14 cellular contexts compared by ENCODE assay signal in the genomic region with DNA sequence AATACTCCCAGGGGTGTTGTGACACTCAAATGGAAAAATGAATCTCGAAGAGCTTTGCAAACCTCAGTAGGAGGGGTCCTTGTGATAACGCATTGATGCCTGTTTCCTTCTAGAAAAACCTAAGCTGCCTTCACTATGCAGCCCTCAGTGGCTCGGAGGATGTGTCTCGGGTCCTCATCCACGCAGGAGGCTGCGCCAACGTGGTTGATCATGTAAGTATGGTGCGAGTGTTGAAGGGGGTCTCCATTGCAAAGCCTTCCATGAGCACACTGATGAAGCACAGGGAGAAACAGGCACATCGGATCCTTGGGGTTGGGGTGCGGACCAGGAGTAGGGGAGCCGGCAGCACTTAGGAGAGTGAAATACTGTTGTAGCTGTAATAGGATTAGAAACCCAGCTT. TPM values are rescaled to one million over a fixed set of nuclear protein-coding genes. Genes with fewer than 3 reads are reported as not detected.
DNase-seq lines count a peak whose midpoint lies in the region; ATAC-seq and TF ChIP-seq lines count a peak whose summit lies in the region.
"Had no signal": no experiment of that assay in that cellular context is flagged by ENCODE, and none has a peak within 500 bp of the region (broad histone marks: within the 10 kb centered on the region; RNA-seq: fewer than 3 reads in every experiment).

No MANE protein-coding gene starts in this region.

- no peak for TF ChIP-seq CTCF in RWPE2 (IDR thresholded peaks at IDR 0.05; ENCODE audit: poor library complexity, severe bottlenecking)
- no peak for TF ChIP-seq CTCF in lower leg skin (IDR thresholded peaks at IDR 0.05)

- peaks cover 4% of the 10 kb centered on the region for H3K4me1 Mint-ChIP-seq in activated CD4-positive, alpha-beta T cell treated with anti-CD3 and anti-CD28 coated beads, Interleukin-2, amount 10 ng/mL, durations not matched to agents 24 days and 14 days

- peaks cover 4% of the 10 kb centered on the region for H3K4me1 ChIP-seq in RWPE2 (ENCODE audit: insufficient read depth, poor library complexity, severe bottlenecking)

- no peak overlapping the region for H3K27ac ChIP-seq in RWPE2 (ENCODE audit: poor library complexity, severe bottlenecking)
- H3K27ac ChIP-seq: 22Rv1, BLaER1 had no signal

- intact Hi-C loops in activated CD4-positive, alpha-beta T cell treated with anti-CD3 and anti-CD28 coated beads, Interleukin-2, amount 10 ng/mL, durations not matched to agents 24 days and 14 days (cut with micrococcal nuclease), result no loop called here
- intact Hi-C loops in lower leg skin (cut with DNase I; ENCODE audit: low total_unique reads), result no loop called here

- H3K27ac Mint-ChIP-seq in activated CD4-positive, alpha-beta T cell treated with anti-CD3 and anti-CD28 coated beads, Interleukin-2, amount 10 ng/mL, durations not matched to agents 24 days and 14 days, result no peak overlapping the region
- H3K27ac Mint-ChIP-seq: CD4-positive, CD25-positive, alpha-beta regulatory T cell had no signal

- H3K9me3 ChIP-seq in RWPE2 (ENCODE audit: severe bottlenecking), result no peaks in the 10 kb centered on the region
- H3K9me3 ChIP-seq: BLaER1 had no signal

- H3K36me3 Mint-ChIP-seq in activated CD4-positive, alpha-beta T cell treated with anti-CD3 and anti-CD28 coated beads, Interleukin-2, amount 10 ng/mL, durations not matched to agents 24 days and 14 days (ENCODE audit: low read depth), result no peaks in the 10 kb centered on the region

- H3K4me3 ChIP-seq in RWPE2 (ENCODE audit: severe bottlenecking) (no peak overlapping the region), lower leg skin (ENCODE audit: low read depth, poor library complexity, severe bottlenecking) (no peak overlapping the region)
- H3K4me3 ChIP-seq: BLaER1 had no signal

- DNase-seq in activated CD4-positive, alpha-beta T cell treated with anti-CD3 and anti-CD28 coated beads, Interleukin-2, amount 10 ng/mL, durations not matched to agents 24 days and 14 days, result peak; percentile 48
- no peak for DNase-seq in activated CD4-positive, alpha-beta T cell treated with anti-CD3 and anti-CD28 coated beads for 1 hour
- peak; percentile 4 for DNase-seq in AG20443 (ENCODE audit: low spot score)
- DNase-seq in RWPE2 (ENCODE audit: low spot score), result peak; percentile 43
- peak; percentile 7 to 54 for DNase-seq in lower leg skin (ENCODE audit: low spot score in 2 of 2)
- no peak for DNase-seq in stimulated activated CD4-positive, alpha-beta T cell treated with anti-CD3 and anti-CD28 coated beads, Interleukin-12 subunit alpha, Interleukin-12 subunit beta, amount 100 ng/mL, for 4 hours
- DNase-seq in D341Med (ENCODE audit: low spot score), result no peak
- no peak for DNase-seq in activated CD4-positive, CD25-positive, alpha-beta regulatory T cell treated with anti-CD3 and anti-CD28 coated beads, Interleukin-2, amount 50 U/mL, for 72 hours
- DNase-seq: AML-193; CD4-positive, CD25-positive, alpha-beta regulatory T cell; DMS 273 treated with DMSO at 0.1 percent for 48 hours had no signal

- no peak for ATAC-seq in RWPE2 (ENCODE audit: low read depth)
- ATAC-seq: HCT116 had no signal

- no peaks in the 10 kb centered on the region for H3K27me3 Mint-ChIP-seq in activated CD4-positive, alpha-beta T cell treated with anti-CD3 and anti-CD28 coated beads, Interleukin-2, amount 10 ng/mL, durations not matched to agents 24 days and 14 days
- H3K27me3 Mint-ChIP-seq: CD4-positive, CD25-positive, alpha-beta regulatory T cell had no signal

- no peak for TF ChIP-seq POLR2A in lower leg skin (IDR thresholded peaks at IDR 0.05)

- no peaks in the 10 kb centered on the region for H3K36me3 ChIP-seq in RWPE2 (ENCODE audit: low read depth)
- H3K36me3 ChIP-seq: BLaER1 had no signal

- 97% methylated on average over 11 of the region's 11 CpGs for WGBS in lower leg skin, 2 donors

- no peak overlapping the region for H3K4me3 Mint-ChIP-seq in activated CD4-positive, alpha-beta T cell treated with anti-CD3 and anti-CD28 coated beads, Interleukin-2, amount 10 ng/mL, durations not matched to agents 24 days and 14 days
- H3K4me3 Mint-ChIP-seq: CD4-positive, CD25-positive, alpha-beta regulatory T cell had no signal

- no peaks in the 10 kb centered on the region for H3K9me3 Mint-ChIP-seq in activated CD4-positive, alpha-beta T cell treated with anti-CD3 and anti-CD28 coated beads, Interleukin-2, amount 10 ng/mL, durations not matched to agents 24 days and 14 days
- H3K9me3 Mint-ChIP-seq: CD4-positive, CD25-positive, alpha-beta regulatory T cell had no signal

- no peaks in the 10 kb centered on the region for H3K27me3 ChIP-seq in RWPE2 (ENCODE audit: insufficient read depth, poor library complexity, severe bottlenecking)
- H3K27me3 ChIP-seq: BLaER1 had no signal

RNA-seq across cellular contexts. Expression of gene ANKDD1A, which starts 22.3 kb away (rescaled TPM):
- total RNA-seq in activated CD4-positive, alpha-beta T cell treated with anti-CD3 and anti-CD28 coated beads, Interleukin-2, amount 10 ng/mL, durations not matched to agents 24 days and 14 days, result 1.4 and 1.8 TPM in 2 replicates
- total RNA-seq in lower leg skin, result 1 to 10 TPM; 1.3 to 2.8 (median 1.7) TPM

RNA-seq across cellular contexts. Expression of gene SPG21, which starts 55.7 kb away (rescaled TPM):
- total RNA-seq in activated CD4-positive, alpha-beta T cell treated with anti-CD3 and anti-CD28 coated beads, Interleukin-2, amount 10 ng/mL, durations not matched to agents 24 days and 14 days, result 70.4 and 76.2 TPM in 2 replicates
- 10 to 100 TPM; 54.3 to 93.1 (median 76.6) TPM for total RNA-seq in lower leg skin

Comparison
In these comparisons a context has a peak if more than half of its experiments do, and no peak if none do; other contexts are left out.
1. DNase-seq: peak in activated CD4-positive, alpha-beta T cell treated with anti-CD3 and anti-CD28 coated beads, Interleukin-2, amount 10 ng/mL, durations not matched to agents 24 days and 14 days (single experiment), AG20443 (single experiment), RWPE2 (single experiment) and lower leg skin (2 of 2); none in activated CD4-positive, alpha-beta T cell treated with anti-CD3 and anti-CD28 coated beads for 1 hour (single experiment), stimulated activated CD4-positive, alpha-beta T cell treated with anti-CD3 and anti-CD28 coated beads, Interleukin-12 subunit alpha, Interleukin-12 subunit beta, amount 100 ng/mL, for 4 hours (single experiment), D341Med (single experiment) and activated CD4-positive, CD25-positive, alpha-beta regulatory T cell treated with anti-CD3 and anti-CD28 coated beads, Interleukin-2, amount 50 U/mL, for 72 hours (single experiment).